In genomic region chr12:6183689-6184441, GRCh38 we compare ENCODE assay signal across 14 cellular contexts. TPM values are rescaled to one million over a fixed set of nuclear protein-coding genes. Genes with fewer than 3 reads are reported as not detected.
DNase-seq lines count a peak whose midpoint lies in the region; ATAC-seq and TF ChIP-seq lines count a peak whose summit lies in the region.
"Had no signal": no experiment of that assay in that cellular context is flagged by ENCODE, and none has a peak within 500 bp of the region (broad histone marks: within the 10 kb centered on the region; RNA-seq: fewer than 3 reads in every experiment).

No MANE protein-coding gene starts in this region.

- H3K36me3 ChIP-seq in HEK293 (ENCODE audit: control insufficient read depth in 2 of 2, insufficient read depth in 1 of 2, low read length in 2 of 2): no peaks in the 10 kb centered on the region
- H3K36me3 ChIP-seq in heart right ventricle: no peaks in the 10 kb centered on the region
- no peaks in the 10 kb centered on the region for H3K36me3 ChIP-seq in WERI-Rb-1

- peaks cover 10% of the 10 kb centered on the region for H3K27me3 Mint-ChIP-seq in activated CD8-positive, alpha-beta T cell treated with anti-CD3 and anti-CD28 coated beads, Interleukin-2, amount 10 ng/mL, durations not matched to agents 7 days and 5 days (ENCODE audit: low read depth)

- H3K27ac ChIP-seq in HEK293 (ENCODE audit: extremely low read depth, low read depth, low read length) (no peak overlapping the region), angular gyrus (ENCODE audit: low read depth, low read length) (peak overlapping the region; percentile 24), heart right ventricle (peak overlapping the region in 7 of 10 donors; percentile 14 to 80 (median 70)), skin epidermis (peak overlapping the region in 17 of 21 experiments; percentile 56 to 85 (median 77)), WERI-Rb-1 (no peak overlapping the region)

- ATAC-seq in heart right ventricle: peak in 1 of 8 donors; percentile 5
- ATAC-seq in activated CD8-positive, alpha-beta T cell treated with anti-CD3 and anti-CD28 coated beads, Interleukin-2, amount 10 ng/mL, durations not matched to agents 7 days and 5 days: no peak
- ATAC-seq in HG03108 (IDR thresholded peaks at IDR 0.05; ENCODE audit: unreplicated experiment): no peak

- H3K27ac Mint-ChIP-seq in activated CD8-positive, alpha-beta T cell treated with anti-CD3 and anti-CD28 coated beads, Interleukin-2, amount 10 ng/mL, durations not matched to agents 7 days and 5 days: no peak overlapping the region
- H3K27ac Mint-ChIP-seq: activated T-cell treated with anti-CD3 and anti-CD28 coated beads, Interleukin-2, amount 50 U/mL, for 24 hours had no signal

- CTCF ChIA-PET in HEK293 (lab: Yijun Ruan, JAX): interaction anchor here (0.6 to 1.2 kb wide), 2 partner anchors 12 to 116 kb away, joined by 4 to 8 read pairs; no protein-coding TSS in a partner anchor
- CTCF ChIA-PET in activated CD8-positive, alpha-beta T cell treated with anti-CD3 and anti-CD28 coated beads, Interleukin-2, amount 10 ng/mL, durations not matched to agents 7 days and 5 days (lab: Charles Lee): interaction anchor here (1.3 kb wide), 1 partner anchor 12 kb away, joined by 6 read pairs; no protein-coding TSS in a partner anchor

- no peak overlapping the region for H3K4me3 Mint-ChIP-seq in activated CD8-positive, alpha-beta T cell treated with anti-CD3 and anti-CD28 coated beads, Interleukin-2, amount 10 ng/mL, durations not matched to agents 7 days and 5 days
- H3K4me3 Mint-ChIP-seq: activated T-cell treated with anti-CD3 and anti-CD28 coated beads, Interleukin-2, amount 50 U/mL, for 24 hours had no signal

- H3K4me1 ChIP-seq in HEK293 (ENCODE audit: control insufficient read depth, insufficient read depth, low read length) (peaks cover 7% of the 10 kb centered on the region; the same call in 1 of the 2 replicates), heart right ventricle (peaks cover 20 to 64% (median 42%) of the 10 kb centered on the region in 9 donors)

- POLR2A ChIA-PET in HEK293 (lab: Yijun Ruan, JAX): no interaction called here
- POLR2A ChIA-PET in activated CD8-positive, alpha-beta T cell treated with anti-CD3 and anti-CD28 coated beads, Interleukin-2, amount 10 ng/mL, durations not matched to agents 7 days and 5 days (lab: Charles Lee): no interaction called here

- no peak for TF ChIP-seq CTCF in HEK293 (tag by site-specific recombination; IDR thresholded peaks at IDR 0.05)
- TF ChIP-seq CTCF in heart right ventricle (IDR thresholded peaks at IDR 0.05): no peak
- no peak for TF ChIP-seq CTCF in WERI-Rb-1 (IDR thresholded peaks at IDR 0.05; ENCODE audit: low read depth, low read length)

- H3K36me3 Mint-ChIP-seq in activated CD8-positive, alpha-beta T cell treated with anti-CD3 and anti-CD28 coated beads, Interleukin-2, amount 10 ng/mL, durations not matched to agents 7 days and 5 days (ENCODE audit: low read depth): no peaks in the 10 kb centered on the region

- H3K27me3 ChIP-seq in heart right ventricle: peaks cover 0 to 6% (median 0%) of the 10 kb centered on the region in 7 donors
- no peaks in the 10 kb centered on the region for H3K27me3 ChIP-seq in WERI-Rb-1 (ENCODE audit: insufficient read depth, low read depth, severe bottlenecking)

- no peaks in the 10 kb centered on the region for H3K9me3 Mint-ChIP-seq in activated CD8-positive, alpha-beta T cell treated with anti-CD3 and anti-CD28 coated beads, Interleukin-2, amount 10 ng/mL, durations not matched to agents 7 days and 5 days (ENCODE audit: insufficient read depth)
- H3K9me3 Mint-ChIP-seq: activated T-cell treated with anti-CD3 and anti-CD28 coated beads, Interleukin-2, amount 50 U/mL, for 24 hours had no signal

- intact Hi-C loops in heart right ventricle (cut with DNase I): loop anchor here in 2 of 10 donors (5.0 kb wide), 2 partner anchors 117 to 122 kb away; no protein-coding TSS in a partner anchor

- no peak for DNase-seq in heart right ventricle
- no peak for DNase-seq in WERI-Rb-1
- no peak for DNase-seq in activated CD8-positive, alpha-beta T cell treated with anti-CD3 and anti-CD28 coated beads, Interleukin-2, amount 10 ng/mL, durations not matched to agents 7 days and 5 days
- DNase-seq in activated gamma-delta T cell treated with Interleukin-2 at 50 U/mL for 16 hours: no peak
- DNase-seq: activated T-cell treated with anti-CD3 and anti-CD28 coated beads, Interleukin-2, amount 50 U/mL, for 24 hours; effector CD8-positive, alpha-beta T cell; NCI-H524 treated with DMSO at 0.1 percent for 48 hours; T1000 had no signal

- H3K4me1 Mint-ChIP-seq in activated CD8-positive, alpha-beta T cell treated with anti-CD3 and anti-CD28 coated beads, Interleukin-2, amount 10 ng/mL, durations not matched to agents 7 days and 5 days (ENCODE audit: low read depth): peaks cover 5% of the 10 kb centered on the region

- H3K4me3 ChIP-seq in HEK293 (ENCODE audit: low read depth, low read length): no peak overlapping the region
- H3K4me3 ChIP-seq in heart right ventricle: no peak overlapping the region
- no peak overlapping the region for H3K4me3 ChIP-seq in skin epidermis
- H3K4me3 ChIP-seq in WERI-Rb-1 (ENCODE audit: low read depth, low read length): no peak overlapping the region
- H3K4me3 ChIP-seq: lung had no signal

- no peaks in the 10 kb centered on the region for H3K9me3 ChIP-seq in HEK293 (ENCODE audit: control insufficient read depth, insufficient read depth, low read depth, low read length)
- H3K9me3 ChIP-seq in heart right ventricle: peaks cover 0 to 5% (median 0%) of the 10 kb centered on the region in 11 donors
- H3K9me3 ChIP-seq in WERI-Rb-1 (ENCODE audit: severe bottlenecking): no peaks in the 10 kb centered on the region

- WGBS in heart right ventricle, 2 donors: 64 to 67% methylated on average over 7 of the region's 7 CpGs

TF ChIP-seq in HEK293, 187 proteins besides CTCF, POLR2A, EP300 and RAD21:
- TF ChIP-seq KLF17 (tag by site-specific recombination; IDR thresholded peaks at IDR 0.05): no peak
- TF ChIP-seq GFI1B (tag by site-specific recombination; IDR thresholded peaks at IDR 0.05): no peak
- no peak for TF ChIP-seq ZNF654 (tag by site-specific recombination; IDR thresholded peaks at IDR 0.05; ENCODE audit: low read depth)
- no peak for TF ChIP-seq IKZF3 (tag by site-specific recombination; IDR thresholded peaks at IDR 0.05)
- 0 out of 2 replicates have a peak, but pooled peaks have one; percentile 26 for TF ChIP-seq ZNF600 (tag by site-specific recombination; IDR thresholded peaks at IDR 0.05)

RNA-seq across cellular contexts. Expression of gene CD9, which starts 16.3 kb away (rescaled TPM):
- total RNA-seq in heart right ventricle: 10 to 100 TPM; 24.8 to 70.4 (median 52.8) TPM
- polyA plus RNA-seq in heart right ventricle: 100 to 1,000 TPM in 1 of 2 donors, 10 to 100 TPM in 1; 52.3 to 109 TPM
- total RNA-seq in activated CD8-positive, alpha-beta T cell treated with anti-CD3 and anti-CD28 coated beads, Interleukin-2, amount 10 ng/mL, durations not matched to agents 7 days and 5 days: 10 to 100 TPM; 11.6 to 11.9 TPM

RNA-seq across cellular contexts. Expression of gene VWF, which starts 59.4 kb away (rescaled TPM):
- total RNA-seq in heart right ventricle: 100 to 1,000 TPM; 163 to 480 (median 275) TPM
- polyA plus RNA-seq in heart right ventricle: 100 to 1,000 TPM; 104 to 254 TPM
- total RNA-seq in activated CD8-positive, alpha-beta T cell treated with anti-CD3 and anti-CD28 coated beads, Interleukin-2, amount 10 ng/mL, durations not matched to agents 7 days and 5 days: not detected
- total RNA-seq: HT-29 had no signal

Comparison
In these comparisons a context has a peak if more than half of its experiments do, and no peak if none do; other contexts are left out.
1. H3K27ac ChIP-seq: peak in angular gyrus (single experiment), heart right ventricle (7 of 10) and skin epidermis (17 of 21); none in HEK293 (single experiment) and WERI-Rb-1 (single experiment).
2. RNA of gene VWF, which starts 59.4 kb away (total RNA-seq): 163 to 480 TPM in heart right ventricle; not detected in activated CD8-positive, alpha-beta T cell treated with anti-CD3 and anti-CD28 coated beads, Interleukin-2, amount 10 ng/mL, durations not matched to agents 7 days and 5 days; every median in the first group is over 100 times any median in the second.